In genomic region chr4:24800273-24800880, GRCh38 we compare ENCODE assay signal across 1 cellular context.
A peak's percentile ranks its signal among the peaks of the same experiment; 100 is the strongest.
TF ChIP-seq lines count a peak whose summit lies in the region.

No MANE protein-coding gene starts in this region.

TF ChIP-seq in H1, 55 proteins besides CTCF, POLR2A, EP300 and RAD21 (continued from another document):
- TF ChIP-seq E2F6 (IDR thresholded peaks at IDR 0.05) (peak; percentile 59; the same call in 1 of the 2 replicates), RBBP5 (IDR thresholded peaks at IDR 0.05; ENCODE audit: borderline replicate concordance, low read depth, low read length) (no peak), SUZ12 (IDR thresholded peaks at IDR 0.05; ENCODE audit: low read length) (peak; percentile 33; the same call in 1 of the 2 replicates), EZH2 (IDR thresholded peaks at IDR 0.05; ENCODE audit: low read depth, low read length, severe bottlenecking) (peak; percentile 28)
